9 cellular contexts compared by ENCODE assay signal in genomic region chr6:16414205-16414604, GRCh38.
DNase-seq lines count a peak whose midpoint lies in the region; ATAC-seq and TF ChIP-seq lines count a peak whose summit lies in the region.
"Had no signal": no experiment of that assay in that cellular context is flagged by ENCODE, and none has a peak within 500 bp of the region (broad histone marks: within the 10 kb centered on the region; RNA-seq: fewer than 3 reads in every experiment).

No MANE protein-coding gene starts in this region.

- no peaks in the 10 kb centered on the region for H3K36me3 ChIP-seq in OCI-LY7 (ENCODE audit: insufficient read depth, low read length)
- no peaks in the 10 kb centered on the region for H3K36me3 ChIP-seq in sigmoid colon

- 68 to 71% methylated on average over 5 of the region's 5 CpGs for WGBS in sigmoid colon, 2 donors

- TF ChIP-seq CTCF in OCI-LY7 (conservative IDR thresholded peaks at IDR 0.05; ENCODE audit: low read length) = no peak
- TF ChIP-seq CTCF in sigmoid colon (IDR thresholded peaks at IDR 0.05) = no peak
- TF ChIP-seq CTCF in GM13976 (IDR thresholded peaks at IDR 0.05; ENCODE audit: borderline replicate concordance, control extremely low read depth, extremely low read depth, insufficient read depth, missing control alignments) = no peak
- TF ChIP-seq CTCF in osteocyte (IDR thresholded peaks at IDR 0.05) = no peak

- H3K4me3 ChIP-seq in OCI-LY7 (ENCODE audit: low read depth, low read length, poor library complexity, severe bottlenecking) = peak overlapping the region; percentile 36
- H3K4me3 ChIP-seq in sigmoid colon = no peak overlapping the region

- no peak overlapping the region for H3K27ac Mint-ChIP-seq in osteocyte (ENCODE audit: unreplicated experiment)

- H3K79me2 ChIP-seq in OCI-LY7 (ENCODE audit: insufficient read depth, low read depth, low read length) = no peaks in the 10 kb centered on the region

- no peak overlapping the region for H3K4me3 Mint-ChIP-seq in osteocyte (ENCODE audit: unreplicated experiment)

- H3K27me3 Mint-ChIP-seq in osteocyte (ENCODE audit: unreplicated experiment) = no peaks in the 10 kb centered on the region

- H3K4me2 ChIP-seq in OCI-LY7 (ENCODE audit: low read length) = peak overlapping the region; percentile 50

- H3K36me3 Mint-ChIP-seq in osteocyte (ENCODE audit: unreplicated experiment) = no peaks in the 10 kb centered on the region

- peaks cover 7% of the 10 kb centered on the region for H3K4me1 Mint-ChIP-seq in osteocyte (ENCODE audit: unreplicated experiment)

- no peaks in the 10 kb centered on the region for H3K27me3 ChIP-seq in sigmoid colon

- in situ Hi-C loops in GM13976 (cut with MboI; ENCODE audit: low sequenced_read_pairs, unreplicated experiment) = no loop called here

- H3K27ac ChIP-seq in OCI-LY7 (ENCODE audit: low read depth, low read length, poor library complexity, severe bottlenecking) (no peak overlapping the region), sigmoid colon (no peak overlapping the region)

- no peak for DNase-seq in OCI-LY7 (ENCODE audit: low spot score)
- DNase-seq in left ventricle myocardium superior = no peak
- DNase-seq in sigmoid colon = no peak
- no peak for DNase-seq in GM13976 (ENCODE audit: low spot score)
- DNase-seq in osteocyte (ENCODE audit: extremely low spot score, unreplicated experiment) = no peak
- DNase-seq in T-helper 9 cell = no peak
- DNase-seq: NCI-H524 had no signal

- CTCF ChIA-PET in OCI-LY7 (lab: Charles Lee; ENCODE audit: unreplicated experiment) = interaction anchor here (1.1 to 1.3 kb wide), 2 partner anchors 77 to 80 kb away, joined by 3 to 4 read pairs; no protein-coding TSS in a partner anchor

- H3K9me3 ChIP-seq in OCI-LY7 (ENCODE audit: low read length) (no peaks in the 10 kb centered on the region), sigmoid colon (no peaks in the 10 kb centered on the region)

- H3K9me2 ChIP-seq in OCI-LY7 (ENCODE audit: insufficient read depth, low read length) = no peaks in the 10 kb centered on the region

- H3K9me3 Mint-ChIP-seq in osteocyte (ENCODE audit: unreplicated experiment) = no peaks in the 10 kb centered on the region

- peak overlapping the region; percentile 96 for H2AFZ ChIP-seq in OCI-LY7 (ENCODE audit: low read length)

- no peaks in the 10 kb centered on the region for H4K20me1 ChIP-seq in OCI-LY7 (ENCODE audit: insufficient read depth, low read length)

- no TSS peak for BruUV-seq in OCI-LY7 (replicated peaks; lab: Mats Ljungman, UMichigan)

- peaks cover 22% of the 10 kb centered on the region for H3K4me1 ChIP-seq in OCI-LY7 (ENCODE audit: insufficient read depth, low read length, poor library complexity, severe bottlenecking)
- peaks cover 0 to 31% (median 11%) of the 10 kb centered on the region in 4 donors for H3K4me1 ChIP-seq in sigmoid colon

- TF ChIP-seq EP300 in sigmoid colon (IDR thresholded peaks at IDR 0.05) = no peak

- peak; percentile 54 for ATAC-seq in GM18517 (IDR thresholded peaks at IDR 0.05; ENCODE audit: unreplicated experiment)
- ATAC-seq in GM21723 (IDR thresholded peaks at IDR 0.05; ENCODE audit: unreplicated experiment) = peak; percentile 63
- peak; percentile 65 for ATAC-seq in left ventricle myocardium superior

- POLR2A ChIA-PET in OCI-LY7 (lab: Charles Lee) = interaction anchor here (0.6 to 2.5 kb wide), 8 partner anchors 10 to 177 kb away, joined by 3 to 8 read pairs (median 4); no protein-coding TSS in a partner anchor

- intact Hi-C loops in OCI-LY7 (cut with micrococcal nuclease; ENCODE audit: unreplicated experiment) (no loop called here), left ventricle myocardium superior (cut with micrococcal nuclease) (no loop called here), sigmoid colon (cut with DNase I) (no loop called here)

- TF ChIP-seq POLR2A in sigmoid colon (IDR thresholded peaks at IDR 0.05) = no peak
